Comparison of ENCODE assay signal across 12 cellular contexts in genomic region chr9:76219555-76220151, GRCh38.
DNase-seq lines count a peak whose midpoint lies in the region; ATAC-seq and TF ChIP-seq lines count a peak whose summit lies in the region.
"Had no signal": no experiment of that assay in that cellular context is flagged by ENCODE, and none has a peak within 500 bp of the region (broad histone marks: within the 10 kb centered on the region; RNA-seq: fewer than 3 reads in every experiment).

No MANE protein-coding gene starts in this region.

- no peak overlapping the region for H3K27ac Mint-ChIP-seq in endodermal cell
- H3K27ac Mint-ChIP-seq in neural progenitor cell, result no peak overlapping the region
- H3K27ac Mint-ChIP-seq: activated naive CD8-positive, alpha-beta T cell treated with anti-CD3 and anti-CD28 coated beads for 36 hours; IgD-negative memory B cell had no signal

- H3K4me1 ChIP-seq in endodermal cell (ENCODE audit: control insufficient read depth, insufficient read depth, low read length) (no peaks in the 10 kb centered on the region), neural progenitor cell (peaks cover 20% of the 10 kb centered on the region), ascending aorta (peaks cover 0 to 2% of the 10 kb centered on the region in 2 donors)

- H3K27me3 ChIP-seq in endodermal cell (ENCODE audit: control insufficient read depth, insufficient read depth, low read length, poor library complexity, severe bottlenecking) (peaks cover 32% of the 10 kb centered on the region), neural progenitor cell (no peaks in the 10 kb centered on the region), ascending aorta (no peaks in the 10 kb centered on the region)

- H3K36me3 ChIP-seq in endodermal cell (ENCODE audit: control insufficient read depth, insufficient read depth, low read length) (no peaks in the 10 kb centered on the region), neural progenitor cell (no peaks in the 10 kb centered on the region), ascending aorta (no peaks in the 10 kb centered on the region)

- no peaks in the 10 kb centered on the region for H4K20me1 ChIP-seq in neural progenitor cell (ENCODE audit: low read depth)

- intact Hi-C loops in ascending aorta (cut with DNase I), result loop anchor here (5.0 kb wide), 1 partner anchor 83 kb away; no protein-coding TSS in a partner anchor

- H3K79me2 ChIP-seq in neural progenitor cell (ENCODE audit: low read depth), result no peaks in the 10 kb centered on the region

- H3K27me3 Mint-ChIP-seq in endodermal cell (ENCODE audit: insufficient read depth), result peaks cover 26% of the 10 kb centered on the region
- no peaks in the 10 kb centered on the region for H3K27me3 Mint-ChIP-seq in neural progenitor cell (ENCODE audit: insufficient read depth, low read depth)
- H3K27me3 Mint-ChIP-seq: activated naive CD8-positive, alpha-beta T cell treated with anti-CD3 and anti-CD28 coated beads for 36 hours; IgD-negative memory B cell had no signal

- DNase-seq in Daoy (ENCODE audit: low read depth) (peak; percentile 7), LNCaP clone FGC (ENCODE audit: low read depth) (no peak), endodermal cell (peak; percentile 62), neural progenitor cell (ENCODE audit: low spot score) (peak; percentile 16), ascending aorta (ENCODE audit: low spot score in 2 of 2) (no peak)
- no peak for DNase-seq in stimulated activated naive CD8-positive, alpha-beta T cell treated with anti-CD3 and anti-CD28 coated beads, Interleukin-15, Interleukin-2, amounts not matched to agents 100 U/mL and 50 U/mL, for 24 hours
- no peak for DNase-seq in stimulated activated CD4-positive, alpha-beta T cell treated with anti-CD3 and anti-CD28 coated beads, Interleukin-15, amount 100 ng/mL, for 24 hours
- DNase-seq in activated CD4-positive, alpha-beta T cell treated with anti-CD3 and anti-CD28 coated beads, Interleukin-2, amount 50 U/mL, for 4 hours, result no peak
- DNase-seq: activated naive CD8-positive, alpha-beta T cell treated with anti-CD3 and anti-CD28 coated beads for 36 hours; effector CD8-positive, alpha-beta T cell; NCI-H524 had no signal

- TF ChIP-seq CTCF in LNCaP clone FGC (IDR thresholded peaks at IDR 0.05; ENCODE audit: control insufficient read depth, extremely low read depth, insufficient read depth) (peak; percentile 19; the same call in 1 of the 2 replicates), endodermal cell (conservative IDR thresholded peaks at IDR 0.05) (peak; percentile 77), neural progenitor cell (IDR thresholded peaks at IDR 0.05) (peak; percentile 51), ascending aorta (IDR thresholded peaks at IDR 0.05) (peak in 1 of 3 experiments; percentile 35)

- H3K4me3 ChIP-seq in LNCaP clone FGC (ENCODE audit: low read depth, low read length) (no peak overlapping the region), endodermal cell (ENCODE audit: low read length) (no peak overlapping the region), neural progenitor cell (no peak overlapping the region), ascending aorta (no peak overlapping the region)

- H3K9me3 ChIP-seq in endodermal cell (ENCODE audit: control insufficient read depth, low read length) (no peaks in the 10 kb centered on the region), neural progenitor cell (ENCODE audit: low read depth) (no peaks in the 10 kb centered on the region), ascending aorta (no peaks in the 10 kb centered on the region)

- peak overlapping the region; percentile 26 for H3K4me2 ChIP-seq in neural progenitor cell

- no peak overlapping the region for H3K4me3 Mint-ChIP-seq in endodermal cell
- no peak overlapping the region for H3K4me3 Mint-ChIP-seq in neural progenitor cell
- H3K4me3 Mint-ChIP-seq: activated naive CD8-positive, alpha-beta T cell treated with anti-CD3 and anti-CD28 coated beads for 36 hours; IgD-negative memory B cell had no signal

- H3K9ac ChIP-seq in endodermal cell (ENCODE audit: extremely low read depth, low read length, poor library complexity, severe bottlenecking) (no peak overlapping the region), neural progenitor cell (no peak overlapping the region)

- ATAC-seq in stimulated activated naive CD8-positive, alpha-beta T cell treated with anti-CD3 and anti-CD28 coated beads, Interleukin-15, Interleukin-2, amounts not matched to agents 100 U/mL and 50 U/mL, for 24 hours, result no peak

- peaks cover 12% of the 10 kb centered on the region for H3F3A ChIP-seq in neural progenitor cell (ENCODE audit: low read depth)

- peak overlapping the region; percentile 58 for H2AFZ ChIP-seq in neural progenitor cell (replicated peaks)

- H3K9me3 Mint-ChIP-seq in endodermal cell (no peaks in the 10 kb centered on the region), neural progenitor cell (peaks cover 3% of the 10 kb centered on the region)
- H3K9me3 Mint-ChIP-seq: activated naive CD8-positive, alpha-beta T cell treated with anti-CD3 and anti-CD28 coated beads for 36 hours had no signal

- WGBS in endodermal cell (ENCODE audit: insufficient coverage in 1 of 2, insufficient read length in 1 of 2), 2 experiments, result 76 to 84% methylated on average over 2 to 11 of the region's 11 CpGs

- no peak overlapping the region for H3K27ac ChIP-seq in endodermal cell (ENCODE audit: low read depth, low read length)
- peak overlapping the region; percentile 25 for H3K27ac ChIP-seq in neural progenitor cell
- no peak overlapping the region for H3K27ac ChIP-seq in ascending aorta

- H3K4me1 Mint-ChIP-seq in endodermal cell (peaks cover 8% of the 10 kb centered on the region), neural progenitor cell (peaks cover 29% of the 10 kb centered on the region)
- H3K4me1 Mint-ChIP-seq: activated naive CD8-positive, alpha-beta T cell treated with anti-CD3 and anti-CD28 coated beads for 36 hours; IgD-negative memory B cell had no signal

- no peaks in the 10 kb centered on the region for H3K36me3 Mint-ChIP-seq in endodermal cell (ENCODE audit: low read depth)
- H3K36me3 Mint-ChIP-seq in neural progenitor cell, result no peaks in the 10 kb centered on the region
- H3K36me3 Mint-ChIP-seq: activated naive CD8-positive, alpha-beta T cell treated with anti-CD3 and anti-CD28 coated beads for 36 hours; IgD-negative memory B cell had no signal

Comparison
In these comparisons a context has a peak if more than half of its experiments do, and no peak if none do; other contexts are left out.
1. DNase-seq: peak in Daoy (single experiment), endodermal cell (single experiment) and neural progenitor cell (single experiment); none in LNCaP clone FGC (single experiment), stimulated activated naive CD8-positive, alpha-beta T cell treated with anti-CD3 and anti-CD28 coated beads, Interleukin-15, Interleukin-2, amounts not matched to agents 100 U/mL and 50 U/mL, for 24 hours (single experiment), stimulated activated CD4-positive, alpha-beta T cell treated with anti-CD3 and anti-CD28 coated beads, Interleukin-15, amount 100 ng/mL, for 24 hours (single experiment), ascending aorta (0 of 2) and activated CD4-positive, alpha-beta T cell treated with anti-CD3 and anti-CD28 coated beads, Interleukin-2, amount 50 U/mL, for 4 hours (0 of 2).